13 cellular contexts compared by ENCODE assay signal in the genomic region with DNA sequence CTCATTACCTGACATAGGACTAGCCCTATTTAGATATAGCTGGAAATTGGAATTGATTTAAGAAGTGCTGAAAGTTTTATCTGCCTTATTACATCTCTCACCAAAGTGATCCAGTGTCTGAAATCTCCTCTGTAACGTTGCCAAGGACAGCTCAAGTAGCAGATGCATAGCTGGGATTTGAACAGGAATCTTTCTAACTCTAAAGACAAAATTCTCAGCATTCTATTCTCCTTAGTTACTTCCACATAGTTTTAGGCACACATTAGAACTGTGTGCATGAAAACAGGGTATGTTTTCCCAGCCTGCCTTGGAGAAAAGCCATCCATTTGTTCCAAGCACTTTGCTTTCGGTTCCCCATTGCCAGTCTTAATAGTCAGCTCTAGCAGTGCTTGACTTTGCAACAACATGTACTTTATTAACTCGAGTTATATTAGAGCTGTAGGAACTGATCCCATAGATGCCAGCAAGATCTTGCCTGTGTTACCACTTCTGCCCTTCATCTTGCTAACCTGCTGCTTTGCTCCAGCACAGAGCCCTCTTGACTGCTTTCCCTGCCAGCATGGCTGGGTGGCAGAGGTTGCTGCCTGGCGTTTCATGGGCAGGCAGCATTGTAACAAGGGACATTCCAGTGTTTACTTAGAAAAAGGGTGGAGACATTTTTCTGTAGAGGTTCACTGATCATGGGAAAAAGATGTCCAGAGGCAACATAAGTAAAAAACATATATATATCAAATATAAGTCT. TPM values are rescaled to one million over a fixed set of nuclear protein-coding genes. Genes with fewer than 3 reads are reported as not detected.
DNase-seq lines count a peak whose midpoint lies in the region; ATAC-seq and TF ChIP-seq lines count a peak whose summit lies in the region.
"Had no signal": no experiment of that assay in that cellular context is flagged by ENCODE, and none has a peak within 500 bp of the region (broad histone marks: within the 10 kb centered on the region; RNA-seq: fewer than 3 reads in every experiment).

No MANE protein-coding gene starts in this region.

- WGBS in prostate gland, result 26% methylated on average over 4 of the region's 4 CpGs

- intact Hi-C loops in Right ventricle myocardium superior (cut with DNase I), result no loop called here
- intact Hi-C loops in cardiac septum (cut with DNase I), result no loop called here
- intact Hi-C loops in upper lobe of right lung (cut with DNase I), result no loop called here
- intact Hi-C loops in prostate gland (cut with DNase I), result no loop called here

- no peak for TF ChIP-seq CTCF in brain microvascular endothelial cell (IDR thresholded peaks at IDR 0.05; ENCODE audit: low read depth, low read length, missing control alignments)
- TF ChIP-seq CTCF in upper lobe of right lung (IDR thresholded peaks at IDR 0.05), result no peak
- no peak for TF ChIP-seq CTCF in prostate gland (IDR thresholded peaks at IDR 0.05)

- H3K4me1 ChIP-seq in upper lobe of right lung, result peaks cover 16% of the 10 kb centered on the region
- no peaks in the 10 kb centered on the region for H3K4me1 ChIP-seq in prostate gland (replicated peaks)
- H3K4me1 ChIP-seq: BLaER1, spleen had no signal

- H3K27me3 ChIP-seq in brain microvascular endothelial cell (replicated peaks), result no peaks in the 10 kb centered on the region
- no peaks in the 10 kb centered on the region for H3K27me3 ChIP-seq in upper lobe of right lung
- H3K27me3 ChIP-seq in prostate gland (replicated peaks; ENCODE audit: insufficient read depth), result no peaks in the 10 kb centered on the region
- H3K27me3 ChIP-seq: BLaER1 had no signal

- no peak for DNase-seq in Right ventricle myocardium superior
- no peak for DNase-seq in cardiac septum (ENCODE audit: low spot score)
- DNase-seq in brain microvascular endothelial cell, result peak; percentile 31
- DNase-seq in left lobe of liver (ENCODE audit: low spot score), result no peak
- DNase-seq in upper lobe of right lung, result no peak
- DNase-seq in prostate gland (ENCODE audit: low spot score), result no peak
- DNase-seq: activated T-cell treated with anti-CD3 and anti-CD28 coated beads, Interleukin-2, amount 50 U/mL, for 24 hours; spleen had no signal

- in situ Hi-C loops in brain microvascular endothelial cell (cut with HindIII; ENCODE audit: low pct_ligation_motif_present, low sequenced_read_pairs), result no loop called here

- H3K27ac ChIP-seq in brain microvascular endothelial cell (peak overlapping the region; percentile 21), upper lobe of right lung (no peak overlapping the region), prostate gland (no peak overlapping the region)
- H3K27ac ChIP-seq: BLaER1, spleen had no signal

- ATAC-seq in Right ventricle myocardium superior (ENCODE audit: poor library complexity) (peak; percentile 75), left lobe of liver (peak; percentile 83), upper lobe of right lung (peak; percentile 10), GM18511 (IDR thresholded peaks at IDR 0.05; ENCODE audit: unreplicated experiment) (no peak), HG03039 (IDR thresholded peaks at IDR 0.05; ENCODE audit: unreplicated experiment) (no peak)

- TF ChIP-seq POLR2A in prostate gland (IDR thresholded peaks at IDR 0.05), result no peak

- H3K4me3 ChIP-seq in brain microvascular endothelial cell (ENCODE audit: low read depth, low read length) (no peak overlapping the region), upper lobe of right lung (no peak overlapping the region), prostate gland (no peak overlapping the region)
- H3K4me3 ChIP-seq: BLaER1, spleen had no signal

- H3K36me3 ChIP-seq in brain microvascular endothelial cell (replicated peaks), result no peaks in the 10 kb centered on the region
- H3K36me3 ChIP-seq in upper lobe of right lung, result no peaks in the 10 kb centered on the region
- H3K36me3 ChIP-seq in prostate gland, result no peaks in the 10 kb centered on the region
- H3K36me3 ChIP-seq: BLaER1, spleen had no signal

- no peaks in the 10 kb centered on the region for H3K9me3 ChIP-seq in upper lobe of right lung
- no peaks in the 10 kb centered on the region for H3K9me3 ChIP-seq in prostate gland
- H3K9me3 ChIP-seq: BLaER1, spleen had no signal

RNA-seq across cellular contexts. Expression of a gene that starts 56.1 kb away (rescaled TPM):
- total RNA-seq in Right ventricle myocardium superior (not detected), cardiac septum (not detected), left lobe of liver (not detected), upper lobe of right lung (not detected), prostate gland (10 to 100 TPM in 1 of 2 donors, not detected in 1; 15.6 TPM)
- total RNA-seq: bronchial epithelial cell, glomerular endothelial cell, spleen had no signal

Comparison
In these comparisons a context has a peak if more than half of its experiments do, and no peak if none do; other contexts are left out.
1. ATAC-seq: peak in Right ventricle myocardium superior (single experiment), left lobe of liver (single experiment) and upper lobe of right lung (single experiment); none in GM18511 (single experiment) and HG03039 (single experiment).